7 cellular contexts compared by ENCODE assay signal in genomic region chr2:69774258-69774983, GRCh38. TPM values are rescaled to one million over a fixed set of nuclear protein-coding genes. Genes with fewer than 3 reads are reported as not detected.
DNase-seq lines count a peak whose midpoint lies in the region; ATAC-seq and TF ChIP-seq lines count a peak whose summit lies in the region.
"Not testable (repeated sequence)": the region's sequence is repeated elsewhere in the genome, so short reads cannot be mapped to it uniquely, and the experiment has no call there.

No MANE protein-coding gene starts in this region.

- H3K36me3 Mint-ChIP-seq in T-cell; activated naive CD8-positive, alpha-beta T cell treated with anti-CD3 and anti-CD28 coated beads, Interleukin-2, amount 50 U/mL, for 24 hours (ENCODE audit: low read depth): not testable (repeated sequence)
- peaks cover 31% of the 10 kb centered on the region for H3K36me3 Mint-ChIP-seq in activated CD8-positive, alpha-beta memory T cell treated with anti-CD3 and anti-CD28 coated beads, Interleukin-2, amount 10 ng/mL, durations not matched to agents 7 days and 5 days

- H3K4me3 Mint-ChIP-seq in T-cell, result peak overlapping the region in 2 of 3 donors; percentile 42 to 52
- peak overlapping the region; percentile 40 for H3K4me3 Mint-ChIP-seq in activated CD8-positive, alpha-beta memory T cell treated with anti-CD3 and anti-CD28 coated beads, Interleukin-2, amount 10 ng/mL, durations not matched to agents 7 days and 5 days
- peak overlapping the region; percentile 21 for H3K4me3 Mint-ChIP-seq in activated naive CD8-positive, alpha-beta T cell treated with anti-CD3 and anti-CD28 coated beads, Interleukin-2, amount 50 U/mL, for 24 hours

- TF ChIP-seq POLR2A in HCT116 (IDR thresholded peaks at IDR 0.05; ENCODE audit: borderline replicate concordance, extremely low read depth, insufficient read depth, insufficient read length); gastrocnemius medialis (IDR thresholded peaks at IDR 0.05): not testable (repeated sequence)

- in situ Hi-C loops in gastrocnemius medialis (cut with MboI; ENCODE audit: low sequenced_read_pairs in 4 of 4), result not testable (repeated sequence)

- POLR2A ChIA-PET in HCT116 (lab: Charles Lee), result not testable (repeated sequence)
- POLR2A ChIA-PET in T-cell (lab: Charles Lee), result interaction anchor here (0.5 to 0.6 kb wide), 3 partner anchors 11 to 1194 kb away, joined by 3 read pairs; no protein-coding TSS in a partner anchor

- H3K9ac ChIP-seq in HCT116 (ENCODE audit: low read length), result not testable (repeated sequence)

- not testable (repeated sequence) for BruUV-seq in HCT116 (replicated peaks; lab: Mats Ljungman, UMichigan)

- CTCF ChIA-PET in HCT116 (lab: Charles Lee) (interaction anchor here (2.1 kb wide), 1 partner anchor 42 kb away, joined by 6 read pairs; no protein-coding TSS in a partner anchor), T-cell (lab: Charles Lee) (interaction anchor here in 1 of 2 donors (1.1 kb wide), 1 partner anchor 105 kb away, joined by 3 read pairs; no protein-coding TSS in a partner anchor)
- CTCF ChIA-PET in activated CD8-positive, alpha-beta memory T cell treated with anti-CD3 and anti-CD28 coated beads, Interleukin-2, amount 10 ng/mL, durations not matched to agents 7 days and 5 days (lab: Charles Lee), result interaction anchor here (0.6 to 1.5 kb wide), 3 partner anchors 19 to 383 kb away, joined by 3 to 4 read pairs (median 3); no protein-coding TSS in a partner anchor

- not testable (repeated sequence) for DNase-seq in HCT116 (ENCODE audit: low read depth, low spot score); T-cell; activated CD8-positive, alpha-beta memory T cell treated with anti-CD3 and anti-CD28 coated beads, Interleukin-2, amount 10 ng/mL, durations not matched to agents 7 days and 5 days; activated naive CD8-positive, alpha-beta T cell treated with anti-CD3 and anti-CD28 coated beads, Interleukin-2, amount 50 U/mL, for 24 hours; gastrocnemius medialis
- peak; percentile 71 for DNase-seq in lower lobe of right lung

- peaks cover 11% of the 10 kb centered on the region for H3K79me2 ChIP-seq in HCT116 (ENCODE audit: insufficient read depth, low read length)

- intact Hi-C loops in HCT116 (cut with micrococcal nuclease); lower lobe of right lung (cut with DNase I): not testable (repeated sequence)
- intact Hi-C loops in gastrocnemius medialis (cut with DNase I; ENCODE audit: low total_unique reads), result loop anchor here (5.0 kb wide), 1 partner anchor 197 kb away; no protein-coding TSS in a partner anchor

- not testable (repeated sequence) for H4K20me1 ChIP-seq in HCT116 (ENCODE audit: insufficient read depth)

- ATAC-seq in GM18867 (IDR thresholded peaks at IDR 0.05; ENCODE audit: unreplicated experiment) (peak; percentile 8), T-cell (replicated peaks in 1 of 4) (peak in 2 of 4 experiments; percentile 4 to 6), lower lobe of right lung (peak in 1 of 2 donors; percentile 45)
- not testable (repeated sequence) for ATAC-seq in HCT116, gastrocnemius medialis
- peak; percentile 16 for ATAC-seq in activated CD8-positive, alpha-beta memory T cell treated with anti-CD3 and anti-CD28 coated beads, Interleukin-2, amount 10 ng/mL, durations not matched to agents 7 days and 5 days
- ATAC-seq in activated naive CD8-positive, alpha-beta T cell treated with anti-CD3 and anti-CD28 coated beads, Interleukin-2, amount 50 U/mL, for 24 hours, result peak; percentile 30

- H3K4me1 Mint-ChIP-seq in T-cell, result peaks cover 28 to 44% (median 36%) of the 10 kb centered on the region in 3 donors
- peaks cover 45% of the 10 kb centered on the region for H3K4me1 Mint-ChIP-seq in activated CD8-positive, alpha-beta memory T cell treated with anti-CD3 and anti-CD28 coated beads, Interleukin-2, amount 10 ng/mL, durations not matched to agents 7 days and 5 days
- peaks cover 74% of the 10 kb centered on the region for H3K4me1 Mint-ChIP-seq in activated naive CD8-positive, alpha-beta T cell treated with anti-CD3 and anti-CD28 coated beads, Interleukin-2, amount 50 U/mL, for 24 hours

- not testable (repeated sequence) for H3K27ac ChIP-seq in HCT116 (ENCODE audit: low read depth, low read length)
- peak overlapping the region; percentile 63 for H3K27ac ChIP-seq in lower lobe of right lung
- H3K27ac ChIP-seq in gastrocnemius medialis, result peak overlapping the region; percentile 13 to 97 (median 94)

- H2AFZ ChIP-seq in HCT116 (ENCODE audit: low read depth, low read length, poor library complexity, severe bottlenecking), result not testable (repeated sequence)

- not testable (repeated sequence) for TF ChIP-seq CTCF in HCT116 (IDR thresholded peaks at IDR 0.05 in 2 of 3, conservative IDR thresholded peaks at IDR 0.05 in 1 of 3; ENCODE audit: borderline replicate concordance in 1 of 3, insufficient read depth in 1 of 3, low read depth in 2 of 3, low read length in 2 of 3); lower lobe of right lung (IDR thresholded peaks at IDR 0.05); gastrocnemius medialis (IDR thresholded peaks at IDR 0.05 in 4 of 5, conservative IDR thresholded peaks at IDR 0.05 in 1 of 5)

- RAD21 ChIA-PET in HCT116 (lab: Charles Lee; ENCODE audit: low non-redundant PET in 1 of 2, low total read pairs in 2 of 2, uncharacterized antibody in 2 of 2, unreplicated experiment in 2 of 2), result not testable (repeated sequence)

- H3K9me3 ChIP-seq in HCT116 (ENCODE audit: control insufficient read depth in 1 of 2, insufficient read depth in 1 of 2, low read depth in 1 of 2, low read length in 2 of 2); lower lobe of right lung; gastrocnemius medialis: not testable (repeated sequence)

- H3K27ac Mint-ChIP-seq in T-cell, result peak overlapping the region; percentile 56 to 74
- peak overlapping the region; percentile 78 for H3K27ac Mint-ChIP-seq in activated CD8-positive, alpha-beta memory T cell treated with anti-CD3 and anti-CD28 coated beads, Interleukin-2, amount 10 ng/mL, durations not matched to agents 7 days and 5 days
- H3K27ac Mint-ChIP-seq in activated naive CD8-positive, alpha-beta T cell treated with anti-CD3 and anti-CD28 coated beads, Interleukin-2, amount 50 U/mL, for 24 hours, result peak overlapping the region; percentile 74

- not testable (repeated sequence) for H3K36me3 ChIP-seq in HCT116 (ENCODE audit: control insufficient read depth in 1 of 2, insufficient read depth in 2 of 2, low read length in 2 of 2); lower lobe of right lung; gastrocnemius medialis

- TF ChIP-seq RAD21 in HCT116 (IDR thresholded peaks at IDR 0.05; ENCODE audit: low read depth), result not testable (repeated sequence)

- not testable (repeated sequence) for H3K9me3 Mint-ChIP-seq in T-cell; activated CD8-positive, alpha-beta memory T cell treated with anti-CD3 and anti-CD28 coated beads, Interleukin-2, amount 10 ng/mL, durations not matched to agents 7 days and 5 days (ENCODE audit: low read depth); activated naive CD8-positive, alpha-beta T cell treated with anti-CD3 and anti-CD28 coated beads, Interleukin-2, amount 50 U/mL, for 24 hours

- H3K9me2 ChIP-seq in HCT116 (ENCODE audit: insufficient read depth), result not testable (repeated sequence)

- not testable (repeated sequence) for H3K4me3 ChIP-seq in HCT116 (replicated peaks in 1 of 2; ENCODE audit: low read depth in 1 of 2, low read length in 2 of 2); lower lobe of right lung; gastrocnemius medialis

- H3K4me2 ChIP-seq in HCT116 (ENCODE audit: low read length), result 0 out of 2 replicates have a peak overlapping the region, but pooled peaks have one; percentile 44

- H3K27me3 ChIP-seq in HCT116 (ENCODE audit: insufficient read depth, low read length); lower lobe of right lung (ENCODE audit: low read depth); gastrocnemius medialis: not testable (repeated sequence)

- H3K4me1 ChIP-seq in HCT116 (ENCODE audit: control insufficient read depth in 1 of 2, insufficient read depth in 2 of 2, low read length in 2 of 2) (peaks cover 56 to 74% of the 10 kb centered on the region in 2 experiments), lower lobe of right lung (peaks cover 58% of the 10 kb centered on the region), gastrocnemius medialis (peaks cover 47 to 51% of the 10 kb centered on the region in 2 donors)

- H3K27me3 Mint-ChIP-seq in T-cell; activated CD8-positive, alpha-beta memory T cell treated with anti-CD3 and anti-CD28 coated beads, Interleukin-2, amount 10 ng/mL, durations not matched to agents 7 days and 5 days; activated naive CD8-positive, alpha-beta T cell treated with anti-CD3 and anti-CD28 coated beads, Interleukin-2, amount 50 U/mL, for 24 hours: not testable (repeated sequence)

RNA-seq across cellular contexts. Expression of gene ANXA4, which starts 32.5 kb away (rescaled TPM):
- total RNA-seq in HCT116 (2021; ENCODE audit: unreplicated experiment) (64.6 TPM), T-cell (10 to 100 TPM; 10.4 to 27.6 (median 20.0) TPM), lower lobe of right lung (173 TPM), gastrocnemius medialis (10 to 100 TPM; 10.7 to 17.0 (median 15.8) TPM)
- polyA plus RNA-seq in HCT116 (2012), result 68.6 and 75.8 TPM in 2 replicates
- 10 to 100 TPM; 56.1 to 66.6 TPM for total RNA-seq in activated CD8-positive, alpha-beta memory T cell treated with anti-CD3 and anti-CD28 coated beads, Interleukin-2, amount 10 ng/mL, durations not matched to agents 7 days and 5 days

RNA-seq across cellular contexts. Expression of gene GMCL1, which starts 55.0 kb away (rescaled TPM):
- total RNA-seq in HCT116 (2021; ENCODE audit: unreplicated experiment), result 16.7 TPM
- polyA plus RNA-seq in HCT116 (2012), result 5.1 and 6.9 TPM in 2 replicates
- 10 to 100 TPM; 25.4 to 32.0 (median 27.8) TPM for total RNA-seq in T-cell
- 10 to 100 TPM; 26.5 to 32.6 TPM for total RNA-seq in activated CD8-positive, alpha-beta memory T cell treated with anti-CD3 and anti-CD28 coated beads, Interleukin-2, amount 10 ng/mL, durations not matched to agents 7 days and 5 days
- 13.3 TPM for total RNA-seq in lower lobe of right lung
- total RNA-seq in gastrocnemius medialis, result 1 to 10 TPM; 2.0 to 3.3 (median 3.3) TPM
